19 cellular contexts compared by ENCODE assay signal in genomic region chr7:732556-732955, GRCh38. TPM values are rescaled to one million over a fixed set of nuclear protein-coding genes. Genes with fewer than 3 reads are reported as not detected.
DNase-seq lines count a peak whose midpoint lies in the region; ATAC-seq, FAIRE-seq and TF ChIP-seq lines count a peak whose summit lies in the region.
"Had no signal": no experiment of that assay in that cellular context is flagged by ENCODE, and none has a peak within 500 bp of the region (broad histone marks: within the 10 kb centered on the region; RNA-seq: fewer than 3 reads in every experiment).

No MANE protein-coding gene starts in this region.

- 70% methylated on average over 3 of the region's 3 CpGs for WGBS in HepG2 (ENCODE audit: low lambda C conversion rate)
- WGBS in stomach, 5 donors = 67 to 78% (median 71%) methylated on average over 3 of the region's 3 CpGs

- intact Hi-C loops in cardiac septum (cut with DNase I) (loop anchor here (2.0 to 5.0 kb wide), 3 partner anchors 92 to 400 kb away; no protein-coding TSS in a partner anchor), Panc1 (cut with micrococcal nuclease; ENCODE audit: unreplicated experiment) (no loop called here), HepG2 (cut with micrococcal nuclease; ENCODE audit: unreplicated experiment) (loop anchor here (5.0 kb wide), 1 partner anchor 400 kb away; no protein-coding TSS in a partner anchor), stomach (cut with DNase I; ENCODE audit: low total_unique reads) (no loop called here)

- no peak overlapping the region for H3K9ac ChIP-seq in HepG2 (ENCODE audit: insufficient read depth, low read depth, low read length)

- no peak overlapping the region for H2AFZ ChIP-seq in HepG2 (ENCODE audit: low read length)

- H4K20me1 ChIP-seq in HepG2 (ENCODE audit: insufficient read depth, low read length) = no peaks in the 10 kb centered on the region

- peaks cover 26% of the 10 kb centered on the region for H3K4me1 ChIP-seq in cardiac muscle cell (ENCODE audit: low read depth)
- H3K4me1 ChIP-seq in Panc1 (ENCODE audit: control insufficient read depth, insufficient read depth, low read length) = peaks cover 35% of the 10 kb centered on the region
- peaks cover 61% of the 10 kb centered on the region for H3K4me1 ChIP-seq in HepG2 (ENCODE audit: insufficient read depth, low read length)
- H3K4me1 ChIP-seq in stomach = peaks cover 14 to 37% (median 25%) of the 10 kb centered on the region in 4 donors
- H3K4me1 ChIP-seq: SJSA1 had no signal

- FAIRE-seq in HepG2 (lab: Jason Lieb, UNC) = no peak
- FAIRE-seq: bronchial epithelial cell, D721Med, TTC549 had no signal

- H3K27me3 ChIP-seq in cardiac muscle cell (no peaks in the 10 kb centered on the region), Panc1 (ENCODE audit: control insufficient read depth, insufficient read depth, low read length) (no peaks in the 10 kb centered on the region), HepG2 (ENCODE audit: control insufficient read depth in 1 of 2, insufficient read depth in 2 of 2, low read length in 2 of 2) (no peaks in the 10 kb centered on the region), stomach (no peaks in the 10 kb centered on the region)
- H3K27me3 ChIP-seq: SJSA1, spleen, vagina had no signal

- H3K4me2 ChIP-seq in HepG2 (ENCODE audit: low read depth, low read length) = peak overlapping the region; percentile 47

- CTCF ChIA-PET in Panc1 (lab: Charles Lee) = no interaction called here
- CTCF ChIA-PET in HepG2 (lab: Yijun Ruan, JAX; ENCODE audit: low intra/inter-chr PET ratio, low total read pairs) = interaction anchor here (1.6 kb wide), 1 partner anchor 468 kb away, joined by 5 read pairs; no protein-coding TSS in a partner anchor

- BruUV-seq in Panc1 (replicated peaks; lab: Mats Ljungman, UMichigan) = no TSS peak
- no TSS peak for BruUV-seq in HepG2 (replicated peaks; lab: Mats Ljungman, UMichigan)

- H3K9me3 ChIP-seq in cardiac muscle cell (ENCODE audit: low read depth) (no peaks in the 10 kb centered on the region), Panc1 (ENCODE audit: control insufficient read depth, insufficient read depth, low read depth, low read length) (peaks cover 11% of the 10 kb centered on the region; the same call in 1 of the 2 replicates), HepG2 (ENCODE audit: low read length) (peaks cover 15% of the 10 kb centered on the region), stomach (peaks cover 0 to 12% (median 5%) of the 10 kb centered on the region in 4 donors)

- H3K27ac ChIP-seq in cardiac muscle cell = peak overlapping the region; percentile 88
- peak overlapping the region; percentile 81 for H3K27ac ChIP-seq in Panc1 (ENCODE audit: low read length)
- peak overlapping the region; percentile 36 for H3K27ac ChIP-seq in HepG2 (ENCODE audit: extremely low read length, insufficient read depth, low read length)
- peak overlapping the region; percentile 3 to 49 (median 36) for H3K27ac ChIP-seq in stomach
- H3K27ac ChIP-seq in coronary artery = no peak overlapping the region
- H3K27ac ChIP-seq: SJSA1, vagina had no signal

- H3K4me3 ChIP-seq in cardiac muscle cell (no peak overlapping the region), Panc1 (ENCODE audit: low read depth in 2 of 2, low read length in 2 of 2) (peak overlapping the region in 1 of 2 experiments; percentile 30; a peak in 2 of 4 replicates), HepG2 (replicated peaks in 1 of 3; ENCODE audit: insufficient read depth in 1 of 3, low read depth in 2 of 3, low read length in 3 of 3) (no peak overlapping the region; a peak in 1 of 6 replicates), stomach (no peak overlapping the region), coronary artery (no peak overlapping the region)
- H3K4me3 ChIP-seq: SJSA1, spleen, vagina had no signal

- H3K36me3 ChIP-seq in cardiac muscle cell (no peaks in the 10 kb centered on the region), Panc1 (ENCODE audit: control insufficient read depth, insufficient read depth, low read length) (no peaks in the 10 kb centered on the region), HepG2 (replicated peaks in 1 of 2; ENCODE audit: control insufficient read depth in 1 of 2, insufficient read depth in 2 of 2, low read length in 2 of 2) (peaks cover 7 to 38% of the 10 kb centered on the region in 2 experiments), stomach (peaks cover 7 to 64% (median 47%) of the 10 kb centered on the region in 4 donors)

- TF ChIP-seq EP300 in HepG2 (IDR thresholded peaks at IDR 0.05; ENCODE audit: low read depth in 2 of 2, low read length in 2 of 2) (no peak), HepG2 (CRISPR knock-in tag; IDR thresholded peaks at IDR 0.05; ENCODE audit: borderline replicate concordance) (no peak), stomach (IDR thresholded peaks at IDR 0.05) (no peak)

- TF ChIP-seq RAD21 in HepG2 (CRISPR knock-in tag; IDR thresholded peaks at IDR 0.05) = no peak

- TF ChIP-seq POLR2A in HepG2 (IDR thresholded peaks at IDR 0.05; ENCODE audit: insufficient read depth in 1 of 2, low read depth in 2 of 2, low read length in 2 of 2) (no peak), stomach (IDR thresholded peaks at IDR 0.05) (no peak)

- in situ Hi-C loops in Panc1 (cut with HindIII; ENCODE audit: low pct_unique_long_range_greater_than_20kb, low sequenced_read_pairs) (no loop called here), HepG2 (cut with HindIII; ENCODE audit: extremely low pct_ligation_motif_present, low pct_unique_long_range_greater_than_20kb) (no loop called here)

- H3K79me2 ChIP-seq in HepG2 (ENCODE audit: insufficient read depth, low read length) = peaks cover 53% of the 10 kb centered on the region

- no peak for DNase-seq in cardiac muscle cell (ENCODE audit: low read depth in 1 of 2, low spot score in 1 of 2)
- no peak for DNase-seq in cardiac septum (ENCODE audit: low spot score)
- DNase-seq in Panc1 (ENCODE audit: low read depth, low spot score) = no peak
- no peak for DNase-seq in HepG2 (ENCODE audit: low spot score)
- no peak for DNase-seq in stomach
- DNase-seq in NCI-H2081 treated with DMSO at 0.1 percent for 48 hours (lab: John Stamatoyannopoulos, UW) = no peak
- DNase-seq in coronary artery (ENCODE audit: low spot score) = no peak
- DNase-seq: activated T-cell treated with anti-CD3 and anti-CD28 coated beads, Interleukin-2, amount 50 U/mL, for 48 hours; Karpas-422; OCI-M1; spleen; stimulated activated CD4-positive, alpha-beta T cell treated with anti-CD3 and anti-CD28 coated beads, Interleukin-2, amount 100 ng/mL, for 48 hours; stimulated activated naive B cell treated with anti-CD40 and anti-IgM and Interleukin-4, amounts not matched to agents 10 μg/mL and 1 μg/mL and 100 μg/mL, for 72 hours had no signal

- POLR2A ChIA-PET in Panc1 (lab: Charles Lee) = no interaction called here
- POLR2A ChIA-PET in HepG2 (lab: Yijun Ruan, JAX) = interaction anchor here (0.6 to 1.2 kb wide), 7 partner anchors 11 to 401 kb away, joined by 3 read pairs; no protein-coding TSS in a partner anchor

- TF ChIP-seq CTCF in cardiac muscle cell (IDR thresholded peaks at IDR 0.05; ENCODE audit: low read depth, low read length) (no peak), Panc1 (IDR thresholded peaks at IDR 0.05) (no peak), HepG2 (CRISPR knock-in tag; IDR thresholded peaks at IDR 0.05) (no peak), stomach (IDR thresholded peaks at IDR 0.05) (peak in 2 of 7 experiments; percentile 1 to 2), coronary artery (IDR thresholded peaks at IDR 0.05) (no peak)

- ATAC-seq in Panc1 (no peak), HepG2 (no peak), HG02884 (IDR thresholded peaks at IDR 0.05; ENCODE audit: unreplicated experiment) (no peak)

RNA-seq across cellular contexts. Expression of gene PRKAR1B, which starts 5.5 kb away (rescaled TPM):
- 35.4 and 40.2 TPM in 2 replicates for total RNA-seq in cardiac muscle cell
- 32.8 and 48.6 TPM in 2 replicates for polyA plus RNA-seq in cardiac muscle cell
- total RNA-seq in cardiac septum = 13.5 TPM
- total RNA-seq in Panc1 (2021; ENCODE audit: unreplicated experiment) = 62.0 TPM
- 96.6 TPM for polyA plus RNA-seq in Panc1 (2012; ENCODE audit: insufficient read length)
- total RNA-seq in HepG2 (2016; rRNA removed; fragmentation: Illumina TruSeq; extraction: Trizol) = 28.2 and 29.2 TPM in 2 replicates
- total RNA-seq in HepG2 (2016; cell fraction: cytosol; rRNA removed; fragmentation: Illumina TruSeq; extraction: Trizol; ENCODE audit: low read depth) = 36.8 and 38.5 TPM in 2 replicates
- total RNA-seq in HepG2 (2016; cell fraction: insoluble cytoplasmic fraction; rRNA removed; fragmentation: Illumina TruSeq; extraction: Trizol) = 22.1 and 28.2 TPM in 2 replicates
- 16.2 and 18.2 TPM in 2 replicates for total RNA-seq in HepG2 (2016; cell fraction: membrane; rRNA removed; fragmentation: Illumina TruSeq; extraction: Trizol)
- 14.2 and 14.5 TPM in 2 replicates for total RNA-seq in HepG2 (2016; cell fraction: nucleus; rRNA removed; fragmentation: Illumina TruSeq; extraction: Trizol)
- 7.9 and 9.0 TPM in 2 replicates for polyA plus RNA-seq in HepG2 (2011; rRNA removed)
- 8.2 and 10.4 TPM in 2 replicates for polyA plus RNA-seq in HepG2 (2011; cell fraction: cytosol; rRNA removed)
- 11.2 and 11.4 TPM in 2 replicates for polyA plus RNA-seq in HepG2 (2011; cell fraction: nucleus; rRNA removed)
- 17.4 and 18.1 TPM in 2 replicates for polyA plus RNA-seq in HepG2 (2012)
- polyA plus RNA-seq in HepG2 (2016; cell fraction: cytosol; fragmentation: Illumina TruSeq; extraction: Trizol; ENCODE audit: low read depth) = 6.9 and 8.4 TPM in 2 replicates
- 26.6 and 31.8 TPM in 2 replicates for polyA plus RNA-seq in HepG2 (2016; cell fraction: insoluble cytoplasmic fraction; fragmentation: Illumina TruSeq; extraction: Trizol; ENCODE audit: low read depth)
- 9.5 and 9.9 TPM in 2 replicates for polyA plus RNA-seq in HepG2 (2016; cell fraction: membrane; fragmentation: Illumina TruSeq; extraction: Trizol; ENCODE audit: low read depth)
- 32.1 and 33.3 TPM in 2 replicates for polyA plus RNA-seq in HepG2 (2016; cell fraction: nucleus; fragmentation: Illumina TruSeq; extraction: Trizol; ENCODE audit: insufficient read depth, low read depth)
- 18.3 and 37.7 TPM in 2 replicates for polyA minus RNA-seq in HepG2 (2011; rRNA and poly(A)+ RNA removed; ENCODE audit: low replicate concordance)
- 9.6 and 10.1 TPM in 2 replicates for polyA minus RNA-seq in HepG2 (2011; cell fraction: cytosol; rRNA and poly(A)+ RNA removed)
- polyA minus RNA-seq in HepG2 (2011; cell fraction: nucleus; rRNA and poly(A)+ RNA removed) = 8.6 and 12.4 TPM in 2 replicates
- total RNA-seq in stomach = 10 to 100 TPM in 4 of 5 donors, 1 to 10 TPM in 1; 4.5 to 45.8 (median 15.2) TPM
- polyA plus RNA-seq in stomach = 1 to 10 TPM; 5.0 to 9.3 (median 7.8) TPM

RNA-seq across cellular contexts. Expression of gene DNAAF5, which starts 6.1 kb away (rescaled TPM):
- 76.7 and 93.8 TPM in 2 replicates for total RNA-seq in cardiac muscle cell
- polyA plus RNA-seq in cardiac muscle cell = 32.7 and 51.9 TPM in 2 replicates
- 22.1 TPM for total RNA-seq in cardiac septum
- total RNA-seq in Panc1 (2021; ENCODE audit: unreplicated experiment) = 79.5 TPM
- 107 TPM for polyA plus RNA-seq in Panc1 (2012; ENCODE audit: insufficient read length)
- total RNA-seq in HepG2 (2016; rRNA removed; fragmentation: Illumina TruSeq; extraction: Trizol) = 21.5 and 24.2 TPM in 2 replicates
- total RNA-seq in HepG2 (2016; cell fraction: cytosol; rRNA removed; fragmentation: Illumina TruSeq; extraction: Trizol; ENCODE audit: low read depth) = 9.3 and 11.4 TPM in 2 replicates
- 21.5 and 22.4 TPM in 2 replicates for total RNA-seq in HepG2 (2016; cell fraction: insoluble cytoplasmic fraction; rRNA removed; fragmentation: Illumina TruSeq; extraction: Trizol)
- total RNA-seq in HepG2 (2016; cell fraction: membrane; rRNA removed; fragmentation: Illumina TruSeq; extraction: Trizol) = 10.7 and 11.7 TPM in 2 replicates
- total RNA-seq in HepG2 (2016; cell fraction: nucleus; rRNA removed; fragmentation: Illumina TruSeq; extraction: Trizol) = 14.3 and 17.6 TPM in 2 replicates
- polyA plus RNA-seq in HepG2 (2011; rRNA removed) = 11.8 and 11.9 TPM in 2 replicates
- polyA plus RNA-seq in HepG2 (2011; cell fraction: cytosol; rRNA removed) = 9.1 and 16.3 TPM in 2 replicates
- polyA plus RNA-seq in HepG2 (2011; cell fraction: nucleus; rRNA removed) = 28.7 and 38.5 TPM in 2 replicates
- 12.3 and 13.8 TPM in 2 replicates for polyA plus RNA-seq in HepG2 (2012)
- polyA plus RNA-seq in HepG2 (2016; cell fraction: cytosol; fragmentation: Illumina TruSeq; extraction: Trizol; ENCODE audit: low read depth) = 2.6 and 3.4 TPM in 2 replicates
- 29.1 and 34.4 TPM in 2 replicates for polyA plus RNA-seq in HepG2 (2016; cell fraction: insoluble cytoplasmic fraction; fragmentation: Illumina TruSeq; extraction: Trizol; ENCODE audit: low read depth)
- polyA plus RNA-seq in HepG2 (2016; cell fraction: membrane; fragmentation: Illumina TruSeq; extraction: Trizol; ENCODE audit: low read depth) = 7.7 and 8.4 TPM in 2 replicates
- polyA plus RNA-seq in HepG2 (2016; cell fraction: nucleus; fragmentation: Illumina TruSeq; extraction: Trizol; ENCODE audit: insufficient read depth, low read depth) = 31.1 and 34.8 TPM in 2 replicates
- polyA minus RNA-seq in HepG2 (2011; rRNA and poly(A)+ RNA removed; ENCODE audit: low replicate concordance) = 34.6 and 56.2 TPM in 2 replicates
- 16.3 and 29.9 TPM in 2 replicates for polyA minus RNA-seq in HepG2 (2011; cell fraction: cytosol; rRNA and poly(A)+ RNA removed)
- polyA minus RNA-seq in HepG2 (2011; cell fraction: nucleus; rRNA and poly(A)+ RNA removed) = 11.7 and 12.9 TPM in 2 replicates
- 100 to 1,000 TPM in 1 of 5 donors, 10 to 100 TPM in 3, 1 to 10 TPM in 1; 9.2 to 210 (median 33.3) TPM for total RNA-seq in stomach
- polyA plus RNA-seq in stomach = 10 to 100 TPM in 2 of 3 donors, 1 to 10 TPM in 1; 6.7 to 15.1 (median 10.2) TPM

Comparison
In these comparisons a context has a peak if more than half of its experiments do, and no peak if none do; other contexts are left out.
1. H3K27ac ChIP-seq: peak in cardiac muscle cell (single experiment), Panc1 (single experiment), HepG2 (single experiment) and stomach (5 of 5); none in coronary artery (0 of 2).
2. intact Hi-C loops: an anchor here in cardiac septum (2.0 to 5.0 kb wide) and HepG2 (5.0 kb wide); none called in Panc1 and stomach.